2 cellular contexts compared by ENCODE assay signal in genomic region chr6:96925290-96925687, GRCh38.
TF ChIP-seq lines count a peak whose summit lies in the region.

No MANE protein-coding gene starts in this region.

TF ChIP-seq in SK-N-SH, 30 proteins besides CTCF, POLR2A, EP300 and RAD21 (continued from another document):
- TF ChIP-seq ZBTB33 (IDR thresholded peaks at IDR 0.05; ENCODE audit: borderline replicate concordance, low read depth) (no peak), EZH2phosphoT487 (IDR thresholded peaks at IDR 0.05; ENCODE audit: borderline replicate concordance, low read depth) (no peak), IRF3 (IDR thresholded peaks at IDR 0.05; ENCODE audit: low read depth, low read length) (no peak), FOXM1 (IDR thresholded peaks at IDR 0.05; ENCODE audit: low read depth) (no peak), GATA2 (CRISPR knock-in tag; IDR thresholded peaks at IDR 0.05) (no peak), USF2 (IDR thresholded peaks at IDR 0.05; ENCODE audit: borderline replicate concordance, low read depth, low read length) (no peak)

TF ChIP-seq in SK-N-SH treated with all-trans-retinoic acid at 6 μM for 48 hours, 23 proteins besides CTCF, POLR2A, EP300 and RAD21 (continued from another document):
- TF ChIP-seq CSRNP3 (CRISPR knock-in tag; IDR thresholded peaks at IDR 0.05) (no peak), TSHZ2 (CRISPR knock-in tag; IDR thresholded peaks at IDR 0.05) (no peak), ESRRG (CRISPR knock-in tag; IDR thresholded peaks at IDR 0.05) (no peak), POU6F1 (CRISPR knock-in tag; IDR thresholded peaks at IDR 0.05; ENCODE audit: borderline replicate concordance, low read depth) (no peak), ZNF565 (CRISPR knock-in tag; conservative IDR thresholded peaks at IDR 0.05; ENCODE audit: low read depth) (no peak), ARNTL (CRISPR knock-in tag; IDR thresholded peaks at IDR 0.05; ENCODE audit: borderline replicate concordance, low read depth) (no peak), SNAI2 (CRISPR knock-in tag; IDR thresholded peaks at IDR 0.05) (no peak), ZFP3 (CRISPR knock-in tag; IDR thresholded peaks at IDR 0.05) (no peak)
TF ChIP-seq in SK-N-SH treated with all-trans-retinoic acid at 6 μM for 48 hours: peak in this region for 0.
